Comparison of ENCODE assay signal across 9 cellular contexts in genomic region chr10:21993360-21994001, GRCh38. TPM values are rescaled to one million over a fixed set of nuclear protein-coding genes. Genes with fewer than 3 reads are reported as not detected.
A peak's percentile ranks its signal among the peaks of the same experiment; 100 is the strongest.
DNase-seq lines count a peak whose midpoint lies in the region; ATAC-seq, FAIRE-seq and TF ChIP-seq lines count a peak whose summit lies in the region.
"Had no signal": no experiment of that assay in that cellular context is flagged by ENCODE, and none has a peak within 500 bp of the region (broad histone marks: within the 10 kb centered on the region; RNA-seq: fewer than 3 reads in every experiment).

No MANE protein-coding gene starts in this region.

- H3K36me3 Mint-ChIP-seq in CD8-positive, alpha-beta T cell: no peaks in the 10 kb centered on the region

- no peaks in the 10 kb centered on the region for H3K36me3 ChIP-seq in CD8-positive, alpha-beta T cell (ENCODE audit: insufficient read depth, low read length)
- H3K36me3 ChIP-seq in GM12878 (ENCODE audit: control insufficient read depth in 2 of 2, insufficient read depth in 2 of 2, low read length in 1 of 2) (no peaks in the 10 kb centered on the region), mesenchymal stem cell (ENCODE audit: control insufficient read depth in 1 of 2, insufficient read depth in 2 of 2, low read depth in 1 of 2, low read length in 2 of 2) (no peaks in the 10 kb centered on the region)

- no peak overlapping the region for H4K91ac ChIP-seq in mesenchymal stem cell (ENCODE audit: low read length)

- intact Hi-C loops in CD8-positive, alpha-beta T cell (cut with DNase I, micrococcal nuclease): loop anchor here (1.0 to 5.0 kb wide), 6 partner anchors 428 to 1709 kb away; no protein-coding TSS in a partner anchor
- intact Hi-C loops in GM12878 (cut with micrococcal nuclease; ENCODE audit: unreplicated experiment): loop anchor here (5.0 to 10.0 kb wide), 2 partner anchors 424 to 581 kb away; no protein-coding TSS in a partner anchor
- intact Hi-C loops in posterior vena cava (cut with DNase I): loop anchor here in 1 of 2 donors (10.0 kb wide), 1 partner anchor 591 kb away; no protein-coding TSS in a partner anchor

- H3K4me3 Mint-ChIP-seq in CD8-positive, alpha-beta T cell: no peak overlapping the region
- H3K4me3 Mint-ChIP-seq: central memory CD8-positive, alpha-beta T cell had no signal

- CTCF ChIA-PET in CD8-positive, alpha-beta T cell (lab: Charles Lee): interaction anchor here (0.6 to 4.3 kb wide), 39 partner anchors 10 to 1082 kb away, joined by 3 to 65 read pairs (median 4); partner anchors contain the start of genes COMMD3 and DNAJC1
- CTCF ChIA-PET in GM12878 (lab: Yijun Ruan, JAX): interaction anchor here (0.7 to 4.6 kb wide), 38 partner anchors 9 to 1000 kb away, joined by 3 to 72 read pairs (median 4); partner anchors contain the start of genes COMMD3 and DNAJC1

- no peaks in the 10 kb centered on the region for H3K9me3 Mint-ChIP-seq in CD8-positive, alpha-beta T cell
- H3K9me3 Mint-ChIP-seq: central memory CD8-positive, alpha-beta T cell had no signal

- no peak overlapping the region for H4K8ac ChIP-seq in mesenchymal stem cell (ENCODE audit: low read length)

- H2BK15ac ChIP-seq in mesenchymal stem cell (ENCODE audit: low read depth, poor library complexity, severe bottlenecking): no peak overlapping the region

- no peak overlapping the region for H3K27ac Mint-ChIP-seq in CD8-positive, alpha-beta T cell

- no peaks in the 10 kb centered on the region for H3K4me1 ChIP-seq in CD8-positive, alpha-beta T cell (ENCODE audit: insufficient read depth, low read length)
- no peaks in the 10 kb centered on the region for H3K4me1 ChIP-seq in GM12878 (ENCODE audit: control insufficient read depth, insufficient read depth, low read length)
- no peaks in the 10 kb centered on the region for H3K4me1 ChIP-seq in mesenchymal stem cell (ENCODE audit: control insufficient read depth, insufficient read depth, low read depth, low read length)

- H3K14ac ChIP-seq in mesenchymal stem cell (ENCODE audit: low read length in 2 of 2): no peak overlapping the region

- in situ Hi-C loops in GM12878 (cut with MboI): loop anchor here (10.0 kb wide), 1 partner anchor 581 kb away; no protein-coding TSS in a partner anchor

- H4K20me1 ChIP-seq in GM12878 (ENCODE audit: control insufficient read depth, insufficient read depth): no peaks in the 10 kb centered on the region

- no peak overlapping the region for H2BK5ac ChIP-seq in mesenchymal stem cell (ENCODE audit: low read depth, low read length, poor library complexity, severe bottlenecking)

- H3K9me3 ChIP-seq in CD8-positive, alpha-beta T cell (ENCODE audit: low read length): no peaks in the 10 kb centered on the region
- H3K9me3 ChIP-seq in GM12878 (replicated peaks; ENCODE audit: control insufficient read depth, insufficient read depth, low read length) (no peaks in the 10 kb centered on the region), mesenchymal stem cell (ENCODE audit: control insufficient read depth, low read length) (no peaks in the 10 kb centered on the region)

- no peaks in the 10 kb centered on the region for H3K27me3 ChIP-seq in CD8-positive, alpha-beta T cell (ENCODE audit: insufficient read depth, low read length)
- H3K27me3 ChIP-seq in GM12878 (replicated peaks in 1 of 2; ENCODE audit: control insufficient read depth in 2 of 2, insufficient read depth in 2 of 2, low read length in 1 of 2) (no peaks in the 10 kb centered on the region), mesenchymal stem cell (ENCODE audit: control insufficient read depth in 1 of 2, insufficient read depth in 1 of 2, low read length in 2 of 2) (no peaks in the 10 kb centered on the region)

- H2BK12ac ChIP-seq in mesenchymal stem cell (ENCODE audit: low read length in 2 of 2): no peak overlapping the region

- 30% methylated on average over 7 of the region's 7 CpGs for WGBS in GM12878 (ENCODE audit: insufficient coverage, insufficient replicate concordance, low lambda C conversion rate, missing lambda C conversion rate)
- WGBS in mesenchymal stem cell: 84% methylated on average over 5 of the region's 7 CpGs

- H3K4me1 Mint-ChIP-seq in CD8-positive, alpha-beta T cell (ENCODE audit: low read depth): peaks cover 19% of the 10 kb centered on the region

- H3K4me2 ChIP-seq in GM12878 (ENCODE audit: control insufficient read depth, insufficient read depth) (no peak overlapping the region), mesenchymal stem cell (ENCODE audit: low read length, poor library complexity, severe bottlenecking) (no peak overlapping the region)

- peak; percentile 38 for FAIRE-seq in GM12878 (lab: Jason Lieb, UNC)

- TF ChIP-seq RAD21 in GM12878 (IDR thresholded peaks at IDR 0.05; ENCODE audit: insufficient read depth, low read depth, low read length): peak; percentile 60

- H2AFZ ChIP-seq in GM12878 (ENCODE audit: control insufficient read depth, low read depth, low read length) (no peak overlapping the region), mesenchymal stem cell (ENCODE audit: low read depth, low read length) (no peak overlapping the region)

- no peak overlapping the region for H2AK5ac ChIP-seq in mesenchymal stem cell (ENCODE audit: low read length, severe bottlenecking)

- no peak for TF ChIP-seq POLR2A in GM12878 (IDR thresholded peaks at IDR 0.05; ENCODE audit: low read depth, low read length)

- POLR2A ChIA-PET in CD8-positive, alpha-beta T cell (lab: Charles Lee): interaction anchor here (0.6 to 2.9 kb wide), 2 partner anchors 9 to 560 kb away, joined by 3 to 19 read pairs; partner anchors contain the start of gene DNAJC1
- POLR2A ChIA-PET in GM12878 (lab: Charles Lee): interaction anchor here (1.0 to 1.9 kb wide), 2 partner anchors 8 to 10 kb away, joined by 3 to 8 read pairs; partner anchors contain the start of gene DNAJC1

- peaks cover 13% of the 10 kb centered on the region for H3K79me2 ChIP-seq in GM12878 (ENCODE audit: control insufficient read depth, insufficient read depth, low read length)

- no peak overlapping the region for H3K23ac ChIP-seq in mesenchymal stem cell (ENCODE audit: low read length in 2 of 2)

- no peaks in the 10 kb centered on the region for H3K27me3 Mint-ChIP-seq in CD8-positive, alpha-beta T cell (ENCODE audit: low read depth)
- H3K27me3 Mint-ChIP-seq: central memory CD8-positive, alpha-beta T cell had no signal

- peak; percentile 89 for TF ChIP-seq CTCF in CD8-positive, alpha-beta T cell (IDR thresholded peaks at IDR 0.05)
- TF ChIP-seq CTCF in GM12878 (IDR thresholded peaks at IDR 0.05 in 2 of 3, conservative IDR thresholded peaks at IDR 0.05 in 1 of 3; ENCODE audit: control insufficient read depth in 2 of 3, extremely low read depth in 1 of 3, insufficient read depth in 1 of 3, low read depth in 3 of 3, low read length in 3 of 3): peak; percentile 14 to 49 (median 41); a peak in 3 of 6 replicates

- no peak overlapping the region for H3K18ac ChIP-seq in mesenchymal stem cell (ENCODE audit: low read depth in 1 of 2, low read length in 2 of 2)

- no peak overlapping the region for H3K9ac ChIP-seq in GM12878 (ENCODE audit: control insufficient read depth, insufficient read depth, low read length)
- no peak overlapping the region for H3K9ac ChIP-seq in mesenchymal stem cell (ENCODE audit: low read length)

- no peak overlapping the region for H3K4ac ChIP-seq in mesenchymal stem cell (ENCODE audit: low read depth in 1 of 2, low read length in 2 of 2)

- no peak overlapping the region for H3K4me3 ChIP-seq in CD8-positive, alpha-beta T cell (ENCODE audit: low read depth, low read length)
- no peak overlapping the region for H3K4me3 ChIP-seq in Jurkat, Clone E6-1 (ENCODE audit: low read length)
- H3K4me3 ChIP-seq in GM12878 (no peak overlapping the region), mesenchymal stem cell (ENCODE audit: insufficient read depth in 1 of 2, low read depth in 1 of 2, low read length in 2 of 2) (no peak overlapping the region)

- RAD21 ChIA-PET in GM12878 (lab: Charles Lee; ENCODE audit: unreplicated experiment): interaction anchor here (0.7 to 2.6 kb wide), 17 partner anchors 10 to 1092 kb away, joined by 3 to 23 read pairs (median 3); partner anchors contain the start of genes COMMD3 and DNAJC1

- no peak overlapping the region for H3K27ac ChIP-seq in CD8-positive, alpha-beta T cell (ENCODE audit: low read depth, low read length)
- H3K27ac ChIP-seq in GM12878 (ENCODE audit: control insufficient read depth, insufficient read depth) (no peak overlapping the region), mesenchymal stem cell (ENCODE audit: low read length, poor library complexity, severe bottlenecking) (no peak overlapping the region)

- H3K79me1 ChIP-seq in mesenchymal stem cell (replicated peaks; ENCODE audit: low read length, poor library complexity, severe bottlenecking): peaks cover 8% of the 10 kb centered on the region

- no TSS peak for BruUV-seq in GM12878 (replicated peaks; lab: Mats Ljungman, UMichigan)

- peak; percentile 61 for ATAC-seq in CD8-positive, alpha-beta T cell
- ATAC-seq in GM12878 (no peak), HG03025 (IDR thresholded peaks at IDR 0.05; ENCODE audit: low FRiP score, unreplicated experiment) (no peak)

- TF ChIP-seq EP300 in GM12878 (IDR thresholded peaks at IDR 0.05; ENCODE audit: borderline replicate concordance in 1 of 2, control insufficient read depth in 1 of 2, low read depth in 2 of 2, low read length in 2 of 2): no peak

- SMC1A ChIA-PET in GM12878 (lab: Charles Lee; ENCODE audit: uncharacterized antibody, unreplicated experiment): interaction anchor here (0.5 to 5.9 kb wide), 29 partner anchors 9 to 995 kb away, joined by 3 to 50 read pairs (median 4); partner anchors contain the start of gene DNAJC1

- no peak for DNase-seq in CD8-positive, alpha-beta T cell
- peak; percentile 34 for DNase-seq in Jurkat, Clone E6-1 (ENCODE audit: low read depth, low spot score)
- DNase-seq in GM12878 (ENCODE audit: low read depth, low spot score): no peak
- peak; percentile 46 for DNase-seq in mesenchymal stem cell
- DNase-seq in posterior vena cava (ENCODE audit: low spot score): no peak
- no peak for DNase-seq in AG08396 (ENCODE audit: low spot score)
- DNase-seq in Ammon's horn (ENCODE audit: low spot score): no peak

- H2BK120ac ChIP-seq in mesenchymal stem cell (ENCODE audit: low read depth, low read length): no peak overlapping the region

RNA-seq across cellular contexts. Expression of gene DNAJC1, which starts 10.0 kb away (rescaled TPM):
- 10 to 100 TPM; 15.3 to 18.1 TPM for total RNA-seq in CD8-positive, alpha-beta T cell
- polyA plus RNA-seq in Jurkat, Clone E6-1 (2012; ENCODE audit: insufficient read depth, insufficient read length): 15.0 TPM
- total RNA-seq in GM12878 (2013; cell fraction: nucleolus; rRNA removed): 47.2 and 65.1 TPM in 2 replicates
- total RNA-seq in GM12878 (2014; rRNA removed) (19.1 and 23.3 TPM in 2 replicates), GM12878 (2014; rRNA removed; fragmentation: Illumina TruSeq; extraction: Trizol) (22.6 and 23.7 TPM in 2 replicates), GM12878 (2021) (19.3 and 20.2 TPM in 2 replicates), posterior vena cava (10 to 100 TPM; 24.4 to 26.4 TPM)
- 9.0 TPM for polyA plus RNA-seq in GM12878 (2011; ENCODE audit: low read depth)
- polyA plus RNA-seq in GM12878 (2011; rRNA removed) (27.6 and 30.8 TPM in 2 replicates), GM12878 (2014; fragmentation: Illumina TruSeq; extraction: Trizol) (20.2 and 23.1 TPM in 2 replicates), GM12878 (2014; fragmentation: Nextera tagmentation; extraction: Ambion mirVana) (1 to 10 TPM; 2.5 to 6.4 TPM), GM12878 (2014; rRNA removed) (20.6 and 21.2 TPM in 2 replicates), GM12878 (2016; fragmentation: Nextera tagmentation; extraction: Ambion mirVana) (10 to 100 TPM; 34.0 to 39.3 TPM)
- 10.5 and 15.0 TPM in 2 replicates for polyA plus RNA-seq in GM12878 (2011; cell fraction: cytosol; rRNA removed)
- polyA plus RNA-seq in GM12878 (2011; cell fraction: nucleus; rRNA removed): 14.7 and 17.0 TPM in 2 replicates
- 15.6 and 18.8 TPM in 2 replicates for polyA plus RNA-seq in GM12878 (2012)
- polyA minus RNA-seq in GM12878 (2011; rRNA and poly(A)+ RNA removed): 8.2 and 15.8 TPM in 2 replicates
- 6.3 and 13.0 TPM in 2 replicates for polyA minus RNA-seq in GM12878 (2011; cell fraction: cytosol; rRNA and poly(A)+ RNA removed)
- polyA minus RNA-seq in GM12878 (2011; cell fraction: nucleus; rRNA and poly(A)+ RNA removed): 20.7 and 27.7 TPM in 2 replicates
- 75.7 TPM for polyA plus RNA-seq in mesenchymal stem cell (2013, experiment 1 of 2)
- 77.3 TPM for polyA plus RNA-seq in mesenchymal stem cell (2013, experiment 2 of 2)

Comparison
In these comparisons a context has a peak if more than half of its experiments do, and no peak if none do; other contexts are left out.
1. DNase-seq: peak in Jurkat, Clone E6-1 (single experiment) and mesenchymal stem cell (single experiment); none in CD8-positive, alpha-beta T cell (0 of 7), GM12878 (single experiment), posterior vena cava (single experiment), AG08396 (single experiment) and Ammon's horn (single experiment).